In genomic region chr16:83899978-83900377, GRCh38 we compare ENCODE assay signal across 8 cellular contexts. TPM values are rescaled to one million over a fixed set of nuclear protein-coding genes. Genes with fewer than 3 reads are reported as not detected.
A peak's percentile ranks its signal among the peaks of the same experiment; 100 is the strongest.
DNase-seq lines count a peak whose midpoint lies in the region; ATAC-seq and TF ChIP-seq lines count a peak whose summit lies in the region.

No MANE protein-coding gene starts in this region.

- no peaks in the 10 kb centered on the region; the same call in 2 of the 3 replicates for H3K9me3 Mint-ChIP-seq in GM23338
- no peaks in the 10 kb centered on the region for H3K9me3 Mint-ChIP-seq in activated CD4-positive, alpha-beta memory T cell treated with anti-CD3 and anti-CD28 coated beads, Interleukin-2, amount 10 ng/mL, durations not matched to agents 7 days and 5 days
- peaks cover 6% of the 10 kb centered on the region for H3K9me3 Mint-ChIP-seq in glutamatergic neuron (ENCODE audit: unreplicated experiment)

- H3K27me3 ChIP-seq in GM23338 (ENCODE audit: insufficient read depth) (peaks cover 4% of the 10 kb centered on the region; the same call in 1 of the 2 replicates), skeletal muscle satellite cell (ENCODE audit: control insufficient read depth, insufficient read depth, low read length) (no peaks in the 10 kb centered on the region)

- peaks cover 11% of the 10 kb centered on the region for H3K4me1 Mint-ChIP-seq in GM23338
- H3K4me1 Mint-ChIP-seq in activated CD4-positive, alpha-beta memory T cell treated with anti-CD3 and anti-CD28 coated beads, Interleukin-2, amount 10 ng/mL, durations not matched to agents 7 days and 5 days = peaks cover 27% of the 10 kb centered on the region
- peaks cover 28% of the 10 kb centered on the region for H3K4me1 Mint-ChIP-seq in glutamatergic neuron (ENCODE audit: low read depth, unreplicated experiment)

- DNase-seq in GM23338 (ENCODE audit: low spot score) = no peak
- no peak for DNase-seq in activated CD4-positive, alpha-beta memory T cell treated with anti-CD3 and anti-CD28 coated beads, Interleukin-2, amount 10 ng/mL, durations not matched to agents 7 days and 5 days
- no peak for DNase-seq in glutamatergic neuron
- no peak for DNase-seq in HuH-7 (ENCODE audit: low spot score)
- DNase-seq in SIG-M5 treated with dmso at 0.1 percent for 504 hours (lab: John Stamatoyannopoulos, UW; ENCODE audit: unreplicated experiment) = no peak
- no peak for DNase-seq in inferior parietal cortex (ENCODE audit: extremely low spot score)
- DNase-seq in COR-L47 (lab: John Stamatoyannopoulos, UW) = no peak

- CTCF ChIA-PET in activated CD4-positive, alpha-beta memory T cell treated with anti-CD3 and anti-CD28 coated beads, Interleukin-2, amount 10 ng/mL, durations not matched to agents 7 days and 5 days (lab: Charles Lee) = no interaction called here

- H3K36me3 Mint-ChIP-seq in GM23338 (ENCODE audit: low read depth) (no peaks in the 10 kb centered on the region; the same call in 2 of the 3 replicates), glutamatergic neuron (ENCODE audit: unreplicated experiment) (no peaks in the 10 kb centered on the region)
- no peaks in the 10 kb centered on the region for H3K36me3 Mint-ChIP-seq in activated CD4-positive, alpha-beta memory T cell treated with anti-CD3 and anti-CD28 coated beads, Interleukin-2, amount 10 ng/mL, durations not matched to agents 7 days and 5 days (ENCODE audit: low read depth)

- H3K4me3 ChIP-seq in GM23338 = peak overlapping the region; percentile 71
- peak overlapping the region; percentile 94 for H3K4me3 ChIP-seq in skeletal muscle satellite cell (ENCODE audit: low read length)

- H3K4me1 ChIP-seq in GM23338 (ENCODE audit: insufficient read depth) (peaks cover 14% of the 10 kb centered on the region), skeletal muscle satellite cell (ENCODE audit: control insufficient read depth, insufficient read depth, low read length) (peaks cover 43% of the 10 kb centered on the region)

- POLR2A ChIA-PET in activated CD4-positive, alpha-beta memory T cell treated with anti-CD3 and anti-CD28 coated beads, Interleukin-2, amount 10 ng/mL, durations not matched to agents 7 days and 5 days (lab: Charles Lee) = interaction anchor here (0.6 to 1.5 kb wide), 5 partner anchors 12 to 245 kb away, joined by 3 to 7 read pairs (median 4); partner anchors contain the start of genes DNAAF1, HSDL1 and MBTPS1

- no peaks in the 10 kb centered on the region for H3K36me3 ChIP-seq in GM23338 (ENCODE audit: insufficient read depth)
- H3K36me3 ChIP-seq in skeletal muscle satellite cell (ENCODE audit: insufficient read depth, low read length) = no peaks in the 10 kb centered on the region

- H3K27ac Mint-ChIP-seq in GM23338 = no peak overlapping the region; the same call in 1 of the 2 replicates
- H3K27ac Mint-ChIP-seq in activated CD4-positive, alpha-beta memory T cell treated with anti-CD3 and anti-CD28 coated beads, Interleukin-2, amount 10 ng/mL, durations not matched to agents 7 days and 5 days = peak overlapping the region; percentile 41
- peak overlapping the region; percentile 95 for H3K27ac Mint-ChIP-seq in glutamatergic neuron (ENCODE audit: unreplicated experiment)

- H3K9me3 ChIP-seq in skeletal muscle satellite cell (replicated peaks; ENCODE audit: low read length) = no peaks in the 10 kb centered on the region

- peaks cover 17% of the 10 kb centered on the region for H4K20me1 ChIP-seq in GM23338 (replicated peaks; ENCODE audit: insufficient read depth)

- H3K4me3 Mint-ChIP-seq in GM23338 (peak overlapping the region; percentile 94), glutamatergic neuron (ENCODE audit: unreplicated experiment) (peak overlapping the region; percentile 97)
- peak overlapping the region; percentile 99 for H3K4me3 Mint-ChIP-seq in activated CD4-positive, alpha-beta memory T cell treated with anti-CD3 and anti-CD28 coated beads, Interleukin-2, amount 10 ng/mL, durations not matched to agents 7 days and 5 days

- no peak for TF ChIP-seq CTCF in GM23338 (conservative IDR thresholded peaks at IDR 0.05; ENCODE audit: low read depth in 2 of 2)
- no peak for TF ChIP-seq CTCF in glutamatergic neuron (IDR thresholded peaks at IDR 0.05; ENCODE audit: partially characterized antibody, unreplicated experiment)

- no peaks in the 10 kb centered on the region for H3K9me2 ChIP-seq in GM23338 (ENCODE audit: insufficient read depth)

- H3K27me3 Mint-ChIP-seq in GM23338 (ENCODE audit: insufficient read depth, low read depth, poor library complexity) (peaks cover 5% of the 10 kb centered on the region), glutamatergic neuron (ENCODE audit: unreplicated experiment) (peaks cover 9% of the 10 kb centered on the region)
- peaks cover 6% of the 10 kb centered on the region for H3K27me3 Mint-ChIP-seq in activated CD4-positive, alpha-beta memory T cell treated with anti-CD3 and anti-CD28 coated beads, Interleukin-2, amount 10 ng/mL, durations not matched to agents 7 days and 5 days

- no peak overlapping the region for H3K27ac ChIP-seq in GM23338 (ENCODE audit: low read depth)

- peak overlapping the region; percentile 87 for H3K9ac ChIP-seq in skeletal muscle satellite cell (ENCODE audit: low read depth, low read length)

- H3K4me2 ChIP-seq in GM23338 (peak overlapping the region; percentile 99), skeletal muscle satellite cell (ENCODE audit: low read length) (peak overlapping the region; percentile 99)

- peaks cover 23% of the 10 kb centered on the region for H3K79me2 ChIP-seq in GM23338 (replicated peaks; ENCODE audit: insufficient read depth)

- peak overlapping the region; percentile 63; the same call in 1 of the 2 replicates for H2AFZ ChIP-seq in GM23338

- peaks cover 11% of the 10 kb centered on the region; the same call in 1 of the 2 replicates for H3F3A ChIP-seq in GM23338 (replicated peaks; ENCODE audit: low read depth)

- no peak for ATAC-seq in GM23338

TF ChIP-seq in GM23338, 12 proteins besides CTCF, POLR2A, EP300 and RAD21 (continues in another document):
- TF ChIP-seq STAT1 (IDR thresholded peaks at IDR 0.05; ENCODE audit: unreplicated experiment) (no peak), ZNF114 (CRISPR knock-in tag; IDR thresholded peaks at IDR 0.05) (no peak), ZNF331 (CRISPR knock-in tag; IDR thresholded peaks at IDR 0.05; ENCODE audit: low read depth) (no peak), EZH2phosphoT487 (IDR thresholded peaks at IDR 0.05; ENCODE audit: unreplicated experiment) (no peak), POLR2AphosphoS5 (IDR thresholded peaks at IDR 0.05; ENCODE audit: low read depth) (no peak)

RNA-seq across cellular contexts. Expression of gene MLYCD, which starts 1.1 kb away (rescaled TPM):
- 6.5 and 7.2 TPM in 2 replicates for total RNA-seq in GM23338 (2014; rRNA removed; shearing (Covaris generic))
- polyA plus RNA-seq in GM23338 (2016; fragmentation: Nextera tagmentation; extraction: Ambion mirVana) = 2.3 and 3.2 TPM in 2 replicates
- 1 to 10 TPM; 3.5 to 4.0 TPM for total RNA-seq in activated CD4-positive, alpha-beta memory T cell treated with anti-CD3 and anti-CD28 coated beads, Interleukin-2, amount 10 ng/mL, durations not matched to agents 7 days and 5 days
- 9.5 TPM for total RNA-seq in glutamatergic neuron (ENCODE audit: unreplicated experiment)
- total RNA-seq in skeletal muscle satellite cell (2012; rRNA removed) = 1.3 and 1.5 TPM in 2 replicates

RNA-seq across cellular contexts. Expression of gene OSGIN1, which starts 53.1 kb away (rescaled TPM):
- total RNA-seq in GM23338 (2014; rRNA removed; shearing (Covaris generic)) = 0.89 and 1.6 TPM in 2 replicates
- 0.32 and 0.94 TPM in 2 replicates for polyA plus RNA-seq in GM23338 (2016; fragmentation: Nextera tagmentation; extraction: Ambion mirVana)
- under 1 TPM; 0.48 to 0.88 TPM for total RNA-seq in activated CD4-positive, alpha-beta memory T cell treated with anti-CD3 and anti-CD28 coated beads, Interleukin-2, amount 10 ng/mL, durations not matched to agents 7 days and 5 days
- not detected for total RNA-seq in glutamatergic neuron (ENCODE audit: unreplicated experiment)
- 2.2 and 3.5 TPM in 2 replicates for total RNA-seq in skeletal muscle satellite cell (2012; rRNA removed)
